Comparison of ENCODE assay signal across 8 cellular contexts in genomic region chr4:143512978-143513313, GRCh38. TPM values are rescaled to one million over a fixed set of nuclear protein-coding genes. Genes with fewer than 3 reads are reported as not detected.
A peak's percentile ranks its signal among the peaks of the same experiment; 100 is the strongest.
DNase-seq lines count a peak whose midpoint lies in the region; ATAC-seq lines count a peak whose summit lies in the region.

No MANE protein-coding gene starts in this region.

- H3K4me3 ChIP-seq in iPS-11a (ENCODE audit: low read depth, low read length): peak overlapping the region; percentile 100

- peak overlapping the region; percentile 90 for H3K27ac Mint-ChIP-seq in activated T-helper 2 cell treated with anti-CD3 and anti-CD28 coated beads, Interferon-gamma antibody, Interleukin-2, Interleukin-4, amounts not matched to agents 10 μg/mL and 5 μg/mL and 100 μg/mL, durations not matched to agents 14 hours and 24 hours and 36 hours
- H3K27ac Mint-ChIP-seq in stimulated activated naive CD8-positive, alpha-beta T cell treated with anti-CD3 and anti-CD28 coated beads, Interleukin-15, Interleukin-2, amounts not matched to agents 100 ng/mL and 50 ng/mL, for 24 hours: peak overlapping the region; percentile 96

- H3K27me3 Mint-ChIP-seq in activated T-helper 2 cell treated with anti-CD3 and anti-CD28 coated beads, Interferon-gamma antibody, Interleukin-2, Interleukin-4, amounts not matched to agents 10 μg/mL and 5 μg/mL and 100 μg/mL, durations not matched to agents 14 hours and 24 hours and 36 hours (ENCODE audit: low read depth): peaks cover 22% of the 10 kb centered on the region
- no peaks in the 10 kb centered on the region for H3K27me3 Mint-ChIP-seq in stimulated activated naive CD8-positive, alpha-beta T cell treated with anti-CD3 and anti-CD28 coated beads, Interleukin-15, Interleukin-2, amounts not matched to agents 100 ng/mL and 50 ng/mL, for 24 hours

- peak; percentile 43 for ATAC-seq in HG03280 (IDR thresholded peaks at IDR 0.05; ENCODE audit: unreplicated experiment)

- peak; percentile 92 for DNase-seq in activated T-cell treated with anti-CD3 and anti-CD28 coated beads, Interleukin-2, amount 50 U/mL, for 1 hour
- no peak for DNase-seq in activated T-cell treated with anti-CD3 and anti-CD28 coated beads, Interleukin-2, amount 50 U/mL, for 48 hours
- DNase-seq in activated T-helper 2 cell treated with anti-CD3 and anti-CD28 coated beads, Interferon-gamma antibody, Interleukin-2, Interleukin-4, amounts not matched to agents 10 μg/mL and 5 μg/mL and 100 μg/mL, durations not matched to agents 14 hours and 24 hours and 36 hours (ENCODE audit: low spot score): no peak
- DNase-seq in stimulated activated CD4-positive, alpha-beta T cell treated with anti-CD3 and anti-CD28 coated beads, Interleukin-4, amount 100 ng/mL, for 24 hours: no peak
- no peak for DNase-seq in Kasumi-1 (lab: John Stamatoyannopoulos, UW)

- peaks cover 28% of the 10 kb centered on the region for H3K36me3 Mint-ChIP-seq in activated T-helper 2 cell treated with anti-CD3 and anti-CD28 coated beads, Interferon-gamma antibody, Interleukin-2, Interleukin-4, amounts not matched to agents 10 μg/mL and 5 μg/mL and 100 μg/mL, durations not matched to agents 14 hours and 24 hours and 36 hours (ENCODE audit: low read depth)
- peaks cover 26% of the 10 kb centered on the region for H3K36me3 Mint-ChIP-seq in stimulated activated naive CD8-positive, alpha-beta T cell treated with anti-CD3 and anti-CD28 coated beads, Interleukin-15, Interleukin-2, amounts not matched to agents 100 ng/mL and 50 ng/mL, for 24 hours (ENCODE audit: low read depth)

- intact Hi-C loops in activated T-helper 2 cell treated with anti-CD3 and anti-CD28 coated beads, Interferon-gamma antibody, Interleukin-2, Interleukin-4, amounts not matched to agents 10 μg/mL and 5 μg/mL and 100 μg/mL, durations not matched to agents 14 hours and 24 hours and 36 hours (cut with micrococcal nuclease): loop anchor here (1.0 to 10.0 kb wide), 9 partner anchors 46 to 1974 kb away; partner anchors contain the start of genes ABCE1, ANAPC10, OTUD4 and USP38

- no peaks in the 10 kb centered on the region for H3K9me3 Mint-ChIP-seq in activated T-helper 2 cell treated with anti-CD3 and anti-CD28 coated beads, Interferon-gamma antibody, Interleukin-2, Interleukin-4, amounts not matched to agents 10 μg/mL and 5 μg/mL and 100 μg/mL, durations not matched to agents 14 hours and 24 hours and 36 hours
- no peaks in the 10 kb centered on the region for H3K9me3 Mint-ChIP-seq in stimulated activated naive CD8-positive, alpha-beta T cell treated with anti-CD3 and anti-CD28 coated beads, Interleukin-15, Interleukin-2, amounts not matched to agents 100 ng/mL and 50 ng/mL, for 24 hours

- H3K4me1 Mint-ChIP-seq in activated T-helper 2 cell treated with anti-CD3 and anti-CD28 coated beads, Interferon-gamma antibody, Interleukin-2, Interleukin-4, amounts not matched to agents 10 μg/mL and 5 μg/mL and 100 μg/mL, durations not matched to agents 14 hours and 24 hours and 36 hours (ENCODE audit: low read depth): peaks cover 21% of the 10 kb centered on the region
- H3K4me1 Mint-ChIP-seq in stimulated activated naive CD8-positive, alpha-beta T cell treated with anti-CD3 and anti-CD28 coated beads, Interleukin-15, Interleukin-2, amounts not matched to agents 100 ng/mL and 50 ng/mL, for 24 hours (ENCODE audit: low read depth): peaks cover 37% of the 10 kb centered on the region

- peak overlapping the region; percentile 98 for H3K4me3 Mint-ChIP-seq in activated T-helper 2 cell treated with anti-CD3 and anti-CD28 coated beads, Interferon-gamma antibody, Interleukin-2, Interleukin-4, amounts not matched to agents 10 μg/mL and 5 μg/mL and 100 μg/mL, durations not matched to agents 14 hours and 24 hours and 36 hours (ENCODE audit: low read depth)
- peak overlapping the region; percentile 97 for H3K4me3 Mint-ChIP-seq in stimulated activated naive CD8-positive, alpha-beta T cell treated with anti-CD3 and anti-CD28 coated beads, Interleukin-15, Interleukin-2, amounts not matched to agents 100 ng/mL and 50 ng/mL, for 24 hours

RNA-seq across cellular contexts. Expression of gene SMARCA5, which starts 0.6 kb away (rescaled TPM):
- total RNA-seq in activated T-helper 2 cell treated with anti-CD3 and anti-CD28 coated beads, Interferon-gamma antibody, Interleukin-2, Interleukin-4, amounts not matched to agents 10 μg/mL and 5 μg/mL and 100 μg/mL, durations not matched to agents 14 hours and 24 hours and 36 hours: 56.6 and 57.8 TPM in 2 replicates
